In the genomic region with DNA sequence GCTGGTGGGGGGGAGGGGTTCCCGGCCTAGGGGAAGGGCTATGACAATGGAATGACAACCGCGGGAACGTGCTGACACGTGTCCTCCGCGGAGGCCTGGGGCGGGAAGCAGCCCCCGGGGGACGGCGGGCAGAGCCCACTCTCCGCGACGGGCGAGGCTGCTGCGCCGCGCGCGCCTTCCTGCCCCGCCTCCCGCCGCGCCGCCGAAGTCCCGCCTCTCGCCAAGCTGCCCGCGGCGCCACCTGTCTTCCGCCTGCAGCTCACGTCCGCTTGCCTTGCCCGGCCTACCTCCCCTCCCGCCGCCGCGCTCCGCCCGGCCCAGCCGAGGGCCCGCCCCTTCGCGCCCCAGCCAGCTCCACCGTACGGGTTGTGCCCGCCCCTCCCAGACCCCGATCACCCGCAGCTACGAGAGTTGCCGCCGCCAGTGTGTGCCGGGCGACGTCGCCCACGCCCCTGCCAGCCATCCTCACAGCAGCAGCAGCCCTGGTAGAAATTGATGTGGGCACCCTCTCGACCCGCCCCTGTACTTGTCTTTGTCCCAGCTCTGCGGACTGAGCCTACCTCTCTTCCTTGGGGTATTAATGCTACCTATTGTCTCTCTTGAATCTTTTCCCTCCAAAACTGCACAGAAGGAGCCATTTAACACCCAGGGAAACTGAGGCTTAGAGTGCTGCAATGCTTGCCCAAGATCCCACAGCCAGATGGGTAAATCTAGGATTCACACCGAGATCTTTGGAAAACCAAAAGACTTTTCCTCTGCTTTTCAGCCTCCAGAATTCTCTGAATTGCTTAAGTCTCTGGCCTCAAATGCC, we compare ENCODE assay signal across 8 cellular contexts. TPM values are rescaled to one million over a fixed set of nuclear protein-coding genes. Genes with fewer than 3 reads are reported as not detected.
DNase-seq lines count a peak whose midpoint lies in the region; ATAC-seq, FAIRE-seq and TF ChIP-seq lines count a peak whose summit lies in the region.

Gene PARP16, minus strand, starts transcription at position 180 of the 811 bp plus-strand sequence. CDS start 457 bp downstream, outside the sequence.

- peak within 1 kb of the TSS; percentile 69 for H3K27ac ChIP-seq in HUES48 (ENCODE audit: low read depth, low read length)

- H3K36me3 ChIP-seq in HUES48 (ENCODE audit: control insufficient read depth, insufficient read depth, low read length) (no peaks in the 10 kb centered on the region), NT2/D1 (ENCODE audit: insufficient read depth, insufficient read length, low read length) (no peaks in the 10 kb centered on the region), endocrine pancreas (ENCODE audit: control insufficient read depth, insufficient read depth, low read length) (no peaks in the 10 kb centered on the region)

- peak within 1 kb of the TSS; percentile 86 for H3K27ac Mint-ChIP-seq in activated CD8-positive, alpha-beta memory T cell treated with anti-CD3 and anti-CD28 coated beads, Interleukin-2, amount 10 ng/mL, durations not matched to agents 7 days and 5 days

- no peak for FAIRE-seq in D721Med (lab: Jason Lieb, UNC)

- peaks cover 2% of the 10 kb centered on the region for H3K36me3 Mint-ChIP-seq in activated CD8-positive, alpha-beta memory T cell treated with anti-CD3 and anti-CD28 coated beads, Interleukin-2, amount 10 ng/mL, durations not matched to agents 7 days and 5 days

- peaks cover 25% of the 10 kb centered on the region for H3K4me1 Mint-ChIP-seq in activated CD8-positive, alpha-beta memory T cell treated with anti-CD3 and anti-CD28 coated beads, Interleukin-2, amount 10 ng/mL, durations not matched to agents 7 days and 5 days

- H3K4me3 ChIP-seq in HUES48 (ENCODE audit: low read depth, low read length), result peak within 1 kb of the TSS; percentile 66
- H3K4me3 ChIP-seq in NT2/D1 (ENCODE audit: insufficient read length, low read depth), result peak within 1 kb of the TSS; percentile 62
- peak within 1 kb of the TSS; percentile 77 for H3K4me3 ChIP-seq in endocrine pancreas (ENCODE audit: control insufficient read depth, insufficient read depth, low read length)

- CTCF ChIA-PET in activated CD8-positive, alpha-beta memory T cell treated with anti-CD3 and anti-CD28 coated beads, Interleukin-2, amount 10 ng/mL, durations not matched to agents 7 days and 5 days (lab: Charles Lee), result interaction anchor here (0.5 to 4.6 kb wide), 11 partner anchors 8 to 293 kb away, joined by 3 to 25 read pairs (median 7); partner anchors contain the start of genes CILP, CLPX, RNU5A-1 and RNU5B-1

- peak; percentile 92 for ATAC-seq in GM21423 (IDR thresholded peaks at IDR 0.05; ENCODE audit: unreplicated experiment)
- peak; percentile 97 for ATAC-seq in activated CD8-positive, alpha-beta memory T cell treated with anti-CD3 and anti-CD28 coated beads, Interleukin-2, amount 10 ng/mL, durations not matched to agents 7 days and 5 days

- H3K9ac ChIP-seq in HUES48 (ENCODE audit: low read depth, low read length) (peak within 1 kb of the TSS; percentile 46; the same call in 1 of the 2 replicates), NT2/D1 (ENCODE audit: insufficient read length, low read depth) (peak within 1 kb of the TSS; percentile 92), endocrine pancreas (ENCODE audit: control insufficient read depth, insufficient read depth, low read length) (peak within 1 kb of the TSS; percentile 87)

- TF ChIP-seq CTCF in D721Med (IDR thresholded peaks at IDR 0.05; ENCODE audit: insufficient read depth, missing control alignments), result peak; percentile 33

- H3K9me3 ChIP-seq in HUES48 (ENCODE audit: control insufficient read depth, insufficient read depth, low read length) (no peaks in the 10 kb centered on the region), NT2/D1 (ENCODE audit: insufficient read depth, low read length) (no peaks in the 10 kb centered on the region), endocrine pancreas (ENCODE audit: control insufficient read depth, low read length) (no peaks in the 10 kb centered on the region)

- peak within 1 kb of the TSS; percentile 81 for H3K4me3 Mint-ChIP-seq in activated CD8-positive, alpha-beta memory T cell treated with anti-CD3 and anti-CD28 coated beads, Interleukin-2, amount 10 ng/mL, durations not matched to agents 7 days and 5 days

- no peaks in the 10 kb centered on the region for H3K27me3 Mint-ChIP-seq in activated CD8-positive, alpha-beta memory T cell treated with anti-CD3 and anti-CD28 coated beads, Interleukin-2, amount 10 ng/mL, durations not matched to agents 7 days and 5 days

- DNase-seq in D721Med (ENCODE audit: insufficient read length, low spot score), result peak; percentile 60
- DNase-seq in NT2/D1 (ENCODE audit: low read depth, low spot score), result peak; percentile 89
- peak; percentile 95 for DNase-seq in activated CD8-positive, alpha-beta memory T cell treated with anti-CD3 and anti-CD28 coated beads, Interleukin-2, amount 10 ng/mL, durations not matched to agents 7 days and 5 days
- peak; percentile 87 for DNase-seq in midbrain (lab: John Stamatoyannopoulos, UW)
- DNase-seq in stimulated activated CD8-positive, alpha-beta memory T cell treated with anti-CD3 and anti-CD28 coated beads, Interleukin-2, amount 100 ng/mL, for 1 hour (ENCODE audit: low read depth in 2 of 2), result peak; percentile 80 to 90

- H3K9me3 Mint-ChIP-seq in activated CD8-positive, alpha-beta memory T cell treated with anti-CD3 and anti-CD28 coated beads, Interleukin-2, amount 10 ng/mL, durations not matched to agents 7 days and 5 days (ENCODE audit: low read depth), result no peaks in the 10 kb centered on the region

- H3K27me3 ChIP-seq in HUES48 (ENCODE audit: control insufficient read depth, insufficient read depth, low read length) (peaks cover 14% of the 10 kb centered on the region), NT2/D1 (ENCODE audit: insufficient read depth, insufficient read length) (peaks cover 3% of the 10 kb centered on the region), endocrine pancreas (ENCODE audit: control insufficient read depth, insufficient read depth, low read length) (no peaks in the 10 kb centered on the region)

- peaks cover 12% of the 10 kb centered on the region for H3K4me1 ChIP-seq in HUES48 (ENCODE audit: control insufficient read depth, insufficient read depth, low read length)
- H3K4me1 ChIP-seq in NT2/D1 (ENCODE audit: insufficient read depth, insufficient read length), result peaks cover 3% of the 10 kb centered on the region
- H3K4me1 ChIP-seq in endocrine pancreas (ENCODE audit: control insufficient read depth, insufficient read depth, low read length), result peaks cover 7% of the 10 kb centered on the region

RNA-seq across cellular contexts. Expression of gene PARP16, which starts in this region (rescaled TPM):
- total RNA-seq in activated CD8-positive, alpha-beta memory T cell treated with anti-CD3 and anti-CD28 coated beads, Interleukin-2, amount 10 ng/mL, durations not matched to agents 7 days and 5 days, result 10 to 100 TPM; 11.7 to 19.7 TPM

Comparison
In these comparisons a context has a peak if more than half of its experiments do, and no peak if none do; other contexts are left out.
1. Peak in every context shown above with its lines: DNase-seq, ATAC-seq, H3K4me3 ChIP-seq and H3K27ac ChIP-seq.